1 cellular context compared by ENCODE assay signal in the genomic region with DNA sequence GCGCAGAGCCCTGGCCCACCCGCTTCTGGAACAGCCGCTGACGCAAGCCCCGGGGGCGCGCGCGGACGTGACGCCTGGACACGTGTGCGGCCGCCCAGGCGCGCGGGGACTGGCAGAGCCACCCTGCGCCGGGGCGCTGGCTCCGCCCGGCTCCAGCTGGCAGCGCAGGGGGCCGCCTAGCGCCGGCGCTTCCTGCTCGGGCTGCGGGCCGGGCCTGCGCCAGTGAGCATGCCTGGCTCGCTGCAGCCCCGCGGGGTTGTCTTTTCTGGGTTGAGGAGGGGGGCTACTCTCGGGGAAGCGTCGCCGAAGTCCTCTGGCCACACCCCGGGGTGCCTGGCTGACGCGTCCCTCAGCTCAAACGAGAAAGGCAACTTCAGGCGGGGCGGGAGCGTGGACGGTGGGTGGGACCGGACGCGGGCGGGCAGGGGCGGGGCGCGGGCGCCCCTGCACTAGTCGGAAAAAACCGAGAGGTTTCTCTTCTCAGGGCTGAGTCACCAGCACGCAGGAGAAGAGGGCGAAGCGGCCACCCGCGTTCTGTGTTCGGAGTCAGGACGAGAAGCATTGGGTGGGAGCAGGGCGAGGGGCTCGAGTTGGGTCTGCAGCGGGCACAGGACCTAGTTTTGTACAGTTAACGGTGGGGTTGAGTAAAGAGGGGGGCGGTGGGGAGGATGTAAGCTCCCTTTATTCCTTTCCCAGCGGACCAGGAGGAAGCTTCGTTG.
A peak's percentile ranks its signal among the peaks of the same experiment; 100 is the strongest.
TF ChIP-seq lines count a peak whose summit lies in the region.

Gene SIAH2, minus strand, starts transcription at position 48 of the 719 bp plus-strand sequence. CDS start 320 bp downstream, outside the sequence.

TF ChIP-seq in HEK293, 187 proteins besides CTCF, POLR2A, EP300 and RAD21 (continued from another document and continues in another):
- TF ChIP-seq BCL11B (tag by site-specific recombination; IDR thresholded peaks at IDR 0.05; ENCODE audit: low read depth) (no peak), YY2 (tag by site-specific recombination; IDR thresholded peaks at IDR 0.05) (no peak), ZBTB8A (tag by site-specific recombination; IDR thresholded peaks at IDR 0.05) (peak; percentile 86; the same call in 1 of the 2 replicates), ZNF610 (tag by site-specific recombination; IDR thresholded peaks at IDR 0.05; ENCODE audit: borderline replicate concordance) (no peak), ZBTB7A (tag by site-specific recombination; IDR thresholded peaks at IDR 0.05; ENCODE audit: low read depth) (no peak), ZNF266 (tag by site-specific recombination; IDR thresholded peaks at IDR 0.05; ENCODE audit: low read depth) (no peak), REPIN1 (tag by site-specific recombination; IDR thresholded peaks at IDR 0.05; ENCODE audit: low read depth) (no peak), KLF1 (tag by site-specific recombination; IDR thresholded peaks at IDR 0.05) (peak; percentile 68), ZFHX2 (tag by site-specific recombination; conservative IDR thresholded peaks at IDR 0.05) (peak; percentile 75), MZF1 (tag by site-specific recombination; IDR thresholded peaks at IDR 0.05; ENCODE audit: borderline replicate concordance) (no peak), ZXDB (tag by site-specific recombination; IDR thresholded peaks at IDR 0.05) (peak; percentile 96), ZNF223 (tag by site-specific recombination; IDR thresholded peaks at IDR 0.05) (no peak), ZNF660 (tag by site-specific recombination; IDR thresholded peaks at IDR 0.05) (no peak), ZNF350 (tag by site-specific recombination; IDR thresholded peaks at IDR 0.05) (no peak), SETDB1 (IDR thresholded peaks at IDR 0.05; ENCODE audit: insufficient read length, low read length) (no peak), ZNF830 (tag by site-specific recombination; IDR thresholded peaks at IDR 0.05; ENCODE audit: low read depth) (no peak), GLI2 (tag by site-specific recombination; IDR thresholded peaks at IDR 0.05; ENCODE audit: borderline replicate concordance, low read depth) (no peak), ZNF600 (tag by site-specific recombination; IDR thresholded peaks at IDR 0.05) (0 out of 2 replicates have a peak, but pooled peaks have one; percentile 30), ZBTB11 (tag by site-specific recombination; conservative IDR thresholded peaks at IDR 0.05; ENCODE audit: low read depth) (no peak), ZNF596 (tag by site-specific recombination; IDR thresholded peaks at IDR 0.05) (no peak), ZNF555 (tag by site-specific recombination; conservative IDR thresholded peaks at IDR 0.05) (no peak), ZNF585B (tag by site-specific recombination; IDR thresholded peaks at IDR 0.05) (no peak), KLF10 (tag by site-specific recombination; IDR thresholded peaks at IDR 0.05) (peak; percentile 53; the same call in 1 of the 2 replicates), ZNF549 (tag by site-specific recombination; IDR thresholded peaks at IDR 0.05) (no peak), ZNF302 (tag by site-specific recombination; IDR thresholded peaks at IDR 0.05; ENCODE audit: low read depth) (no peak), ZNF747 (tag by site-specific recombination; IDR thresholded peaks at IDR 0.05) (no peak), ZNF701 (tag by site-specific recombination; IDR thresholded peaks at IDR 0.05) (no peak), ZFP41 (tag by site-specific recombination; IDR thresholded peaks at IDR 0.05; ENCODE audit: borderline replicate concordance) (no peak), ZNF626 (tag by site-specific recombination; IDR thresholded peaks at IDR 0.05) (no peak), ZEB2 (tag by site-specific recombination; IDR thresholded peaks at IDR 0.05) (peak; percentile 56)
- TF ChIP-seq, protein P1, sequence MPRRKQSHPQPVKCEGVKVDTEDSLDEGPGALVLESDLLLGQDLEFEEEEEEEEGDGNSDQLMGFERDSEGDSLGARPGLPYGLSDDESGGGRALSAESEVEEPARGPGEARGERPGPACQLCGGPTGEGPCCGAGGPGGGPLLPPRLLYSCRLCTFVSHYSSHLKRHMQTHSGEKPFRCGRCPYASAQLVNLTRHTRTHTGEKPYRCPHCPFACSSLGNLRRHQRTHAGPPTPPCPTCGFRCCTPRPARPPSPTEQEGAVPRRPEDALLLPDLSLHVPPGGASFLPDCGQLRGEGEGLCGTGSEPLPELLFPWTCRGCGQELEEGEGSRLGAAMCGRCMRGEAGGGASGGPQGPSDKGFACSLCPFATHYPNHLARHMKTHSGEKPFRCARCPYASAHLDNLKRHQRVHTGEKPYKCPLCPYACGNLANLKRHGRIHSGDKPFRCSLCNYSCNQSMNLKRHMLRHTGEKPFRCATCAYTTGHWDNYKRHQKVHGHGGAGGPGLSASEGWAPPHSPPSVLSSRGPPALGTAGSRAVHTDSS (tag by site-specific recombination; IDR thresholded peaks at IDR 0.05), result no peak
- TF ChIP-seq, protein P2, sequence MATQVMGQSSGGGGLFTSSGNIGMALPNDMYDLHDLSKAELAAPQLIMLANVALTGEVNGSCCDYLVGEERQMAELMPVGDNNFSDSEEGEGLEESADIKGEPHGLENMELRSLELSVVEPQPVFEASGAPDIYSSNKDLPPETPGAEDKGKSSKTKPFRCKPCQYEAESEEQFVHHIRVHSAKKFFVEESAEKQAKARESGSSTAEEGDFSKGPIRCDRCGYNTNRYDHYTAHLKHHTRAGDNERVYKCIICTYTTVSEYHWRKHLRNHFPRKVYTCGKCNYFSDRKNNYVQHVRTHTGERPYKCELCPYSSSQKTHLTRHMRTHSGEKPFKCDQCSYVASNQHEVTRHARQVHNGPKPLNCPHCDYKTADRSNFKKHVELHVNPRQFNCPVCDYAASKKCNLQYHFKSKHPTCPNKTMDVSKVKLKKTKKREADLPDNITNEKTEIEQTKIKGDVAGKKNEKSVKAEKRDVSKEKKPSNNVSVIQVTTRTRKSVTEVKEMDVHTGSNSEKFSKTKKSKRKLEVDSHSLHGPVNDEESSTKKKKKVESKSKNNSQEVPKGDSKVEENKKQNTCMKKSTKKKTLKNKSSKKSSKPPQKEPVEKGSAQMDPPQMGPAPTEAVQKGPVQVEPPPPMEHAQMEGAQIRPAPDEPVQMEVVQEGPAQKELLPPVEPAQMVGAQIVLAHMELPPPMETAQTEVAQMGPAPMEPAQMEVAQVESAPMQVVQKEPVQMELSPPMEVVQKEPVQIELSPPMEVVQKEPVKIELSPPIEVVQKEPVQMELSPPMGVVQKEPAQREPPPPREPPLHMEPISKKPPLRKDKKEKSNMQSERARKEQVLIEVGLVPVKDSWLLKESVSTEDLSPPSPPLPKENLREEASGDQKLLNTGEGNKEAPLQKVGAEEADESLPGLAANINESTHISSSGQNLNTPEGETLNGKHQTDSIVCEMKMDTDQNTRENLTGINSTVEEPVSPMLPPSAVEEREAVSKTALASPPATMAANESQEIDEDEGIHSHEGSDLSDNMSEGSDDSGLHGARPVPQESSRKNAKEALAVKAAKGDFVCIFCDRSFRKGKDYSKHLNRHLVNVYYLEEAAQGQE (tag by site-specific recombination; IDR thresholded peaks at IDR 0.05), result no peak
- TF ChIP-seq, protein P3, sequence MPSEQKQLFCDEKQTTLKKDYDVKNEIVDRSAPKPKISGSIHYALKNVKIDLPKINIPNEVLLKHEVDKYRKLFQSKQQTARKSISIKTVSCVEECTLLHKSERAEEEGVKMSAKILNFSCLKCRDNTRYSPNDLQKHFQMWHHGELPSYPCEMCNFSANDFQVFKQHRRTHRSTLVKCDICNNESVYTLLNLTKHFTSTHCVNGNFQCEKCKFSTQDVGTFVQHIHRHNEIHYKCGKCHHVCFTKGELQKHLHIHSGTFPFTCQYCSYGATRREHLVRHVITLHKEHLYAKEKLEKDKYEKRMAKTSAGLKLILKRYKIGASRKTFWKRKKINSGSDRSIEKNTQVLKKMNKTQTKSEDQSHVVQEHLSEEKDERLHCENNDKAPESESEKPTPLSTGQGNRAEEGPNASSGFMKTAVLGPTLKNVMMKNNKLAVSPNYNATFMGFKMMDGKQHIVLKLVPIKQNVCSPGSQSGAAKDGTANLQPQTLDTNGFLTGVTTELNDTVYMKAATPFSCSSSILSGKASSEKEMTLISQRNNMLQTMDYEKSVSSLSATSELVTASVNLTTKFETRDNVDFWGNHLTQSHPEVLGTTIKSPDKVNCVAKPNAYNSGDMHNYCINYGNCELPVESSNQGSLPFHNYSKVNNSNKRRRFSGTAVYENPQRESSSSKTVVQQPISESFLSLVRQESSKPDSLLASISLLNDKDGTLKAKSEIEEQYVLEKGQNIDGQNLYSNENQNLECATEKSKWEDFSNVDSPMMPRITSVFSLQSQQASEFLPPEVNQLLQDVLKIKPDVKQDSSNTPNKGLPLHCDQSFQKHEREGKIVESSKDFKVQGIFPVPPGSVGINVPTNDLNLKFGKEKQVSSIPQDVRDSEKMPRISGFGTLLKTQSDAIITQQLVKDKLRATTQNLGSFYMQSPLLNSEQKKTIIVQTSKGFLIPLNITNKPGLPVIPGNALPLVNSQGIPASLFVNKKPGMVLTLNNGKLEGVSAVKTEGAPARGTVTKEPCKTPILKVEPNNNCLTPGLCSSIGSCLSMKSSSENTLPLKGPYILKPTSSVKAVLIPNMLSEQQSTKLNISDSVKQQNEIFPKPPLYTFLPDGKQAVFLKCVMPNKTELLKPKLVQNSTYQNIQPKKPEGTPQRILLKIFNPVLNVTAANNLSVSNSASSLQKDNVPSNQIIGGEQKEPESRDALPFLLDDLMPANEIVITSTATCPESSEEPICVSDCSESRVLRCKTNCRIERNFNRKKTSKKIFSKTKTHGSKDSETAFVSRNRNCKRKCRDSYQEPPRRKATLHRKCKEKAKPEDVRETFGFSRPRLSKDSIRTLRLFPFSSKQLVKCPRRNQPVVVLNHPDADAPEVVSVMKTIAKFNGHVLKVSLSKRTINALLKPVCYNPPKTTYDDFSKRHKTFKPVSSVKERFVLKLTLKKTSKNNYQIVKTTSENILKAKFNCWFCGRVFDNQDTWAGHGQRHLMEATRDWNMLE (tag by site-specific recombination; conservative IDR thresholded peaks at IDR 0.05; ENCODE audit: low read depth), result no peak
- TF ChIP-seq, protein P4, sequence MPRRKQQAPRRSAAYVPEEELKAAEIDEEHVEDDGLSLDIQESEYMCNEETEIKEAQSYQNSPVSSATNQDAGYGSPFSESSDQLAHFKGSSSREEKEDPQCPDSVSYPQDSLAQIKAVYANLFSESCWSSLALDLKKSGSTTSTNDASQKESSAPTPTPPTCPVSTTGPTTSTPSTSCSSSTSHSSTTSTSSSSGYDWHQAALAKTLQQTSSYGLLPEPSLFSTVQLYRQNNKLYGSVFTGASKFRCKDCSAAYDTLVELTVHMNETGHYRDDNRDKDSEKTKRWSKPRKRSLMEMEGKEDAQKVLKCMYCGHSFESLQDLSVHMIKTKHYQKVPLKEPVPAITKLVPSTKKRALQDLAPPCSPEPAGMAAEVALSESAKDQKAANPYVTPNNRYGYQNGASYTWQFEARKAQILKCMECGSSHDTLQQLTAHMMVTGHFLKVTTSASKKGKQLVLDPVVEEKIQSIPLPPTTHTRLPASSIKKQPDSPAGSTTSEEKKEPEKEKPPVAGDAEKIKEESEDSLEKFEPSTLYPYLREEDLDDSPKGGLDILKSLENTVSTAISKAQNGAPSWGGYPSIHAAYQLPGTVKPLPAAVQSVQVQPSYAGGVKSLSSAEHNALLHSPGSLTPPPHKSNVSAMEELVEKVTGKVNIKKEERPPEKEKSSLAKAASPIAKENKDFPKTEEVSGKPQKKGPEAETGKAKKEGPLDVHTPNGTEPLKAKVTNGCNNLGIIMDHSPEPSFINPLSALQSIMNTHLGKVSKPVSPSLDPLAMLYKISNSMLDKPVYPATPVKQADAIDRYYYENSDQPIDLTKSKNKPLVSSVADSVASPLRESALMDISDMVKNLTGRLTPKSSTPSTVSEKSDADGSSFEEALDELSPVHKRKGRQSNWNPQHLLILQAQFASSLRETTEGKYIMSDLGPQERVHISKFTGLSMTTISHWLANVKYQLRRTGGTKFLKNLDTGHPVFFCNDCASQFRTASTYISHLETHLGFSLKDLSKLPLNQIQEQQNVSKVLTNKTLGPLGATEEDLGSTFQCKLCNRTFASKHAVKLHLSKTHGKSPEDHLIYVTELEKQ (tag by site-specific recombination; IDR thresholded peaks at IDR 0.05; ENCODE audit: borderline replicate concordance), result no peak
